In the genomic region with DNA sequence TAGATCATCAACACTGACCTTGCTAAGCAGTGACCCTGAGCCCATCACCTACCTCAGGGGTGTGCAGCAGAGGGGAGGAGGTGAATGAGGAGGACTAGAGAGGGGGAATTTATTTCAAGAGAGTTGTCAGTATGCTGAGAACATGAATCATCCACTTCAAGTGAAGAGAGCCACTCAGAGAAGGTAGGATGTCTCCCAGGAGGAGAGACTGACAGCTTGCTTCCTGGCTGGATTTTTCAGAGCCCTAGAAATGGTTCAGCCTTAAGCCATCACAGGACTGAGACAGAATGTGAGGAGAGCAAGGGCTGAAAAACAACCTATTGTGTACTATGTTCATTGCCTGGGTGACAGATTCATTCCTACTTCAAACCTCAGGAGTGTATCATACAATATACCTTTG, we compare ENCODE assay signal across 16 cellular contexts. TPM values are rescaled to one million over a fixed set of nuclear protein-coding genes. Genes with fewer than 3 reads are reported as not detected.
DNase-seq lines count a peak whose midpoint lies in the region; ATAC-seq and TF ChIP-seq lines count a peak whose summit lies in the region.
"Had no signal": no experiment of that assay in that cellular context is flagged by ENCODE, and none has a peak within 500 bp of the region (broad histone marks: within the 10 kb centered on the region; RNA-seq: fewer than 3 reads in every experiment).

No MANE protein-coding gene starts in this region.

- no peaks in the 10 kb centered on the region for H4K20me1 ChIP-seq in SK-N-SH (ENCODE audit: insufficient read depth)

- DNase-seq in SK-N-SH, result no peak
- DNase-seq in NCI-H2029 treated with DMSO at 0.1 percent for 48 hours (lab: John Stamatoyannopoulos, UW), result peak; percentile 71
- no peak for DNase-seq in body of pancreas
- peak; percentile 57 for DNase-seq in renal cortical epithelial cell (ENCODE audit: low read depth)
- DNase-seq in stimulated activated CD4-positive, alpha-beta T cell treated with anti-CD3 and anti-CD28 coated beads, Interleukin-4, amount 100 ng/mL, for 24 hours, result no peak
- DNase-seq: activated CD4-positive, alpha-beta T cell treated with anti-CD3 and anti-CD28 coated beads for 48 hours; activated T-cell treated with anti-CD3 and anti-CD28 coated beads, Interleukin-2, amount 50 U/mL, for 24 hours; amniotic stem cell; dermis blood vessel endothelial cell; occipital lobe had no signal

- peaks cover 29% of the 10 kb centered on the region for H3F3A ChIP-seq in SK-N-SH (replicated peaks; ENCODE audit: insufficient read depth)

- intact Hi-C loops in body of pancreas (cut with DNase I), result no loop called here

- peaks cover 9 to 58% of the 10 kb centered on the region in 2 experiments for H3K4me1 ChIP-seq in SK-N-SH (ENCODE audit: control insufficient read depth in 1 of 2, insufficient read depth in 2 of 2, low read depth in 1 of 2, low read length in 1 of 2)
- peaks cover 98% of the 10 kb centered on the region for H3K4me1 ChIP-seq in body of pancreas

- H3K79me2 ChIP-seq in SK-N-SH (ENCODE audit: insufficient read depth), result no peaks in the 10 kb centered on the region

- CTCF ChIA-PET in SK-N-SH (lab: Yijun Ruan, JAX), result interaction anchor here (6.1 kb wide), 1 partner anchor 12 kb away, joined by 57 read pairs; no protein-coding TSS in a partner anchor

- H3K36me3 ChIP-seq in SK-N-SH (replicated peaks in 1 of 2; ENCODE audit: control insufficient read depth in 1 of 2, insufficient read depth in 2 of 2, low read length in 1 of 2) (no peaks in the 10 kb centered on the region), body of pancreas (replicated peaks in 1 of 2; ENCODE audit: insufficient read depth in 1 of 2, low read depth in 2 of 2) (no peaks in the 10 kb centered on the region)
- H3K36me3 ChIP-seq: HAP-1 had no signal

- H3K4me3 ChIP-seq in SK-N-SH (ENCODE audit: low read depth in 2 of 2, low read length in 1 of 2) (no peak overlapping the region), body of pancreas (no peak overlapping the region)
- H3K4me3 ChIP-seq: HAP-1, lung had no signal

- TF ChIP-seq CTCF in SK-N-SH (IDR thresholded peaks at IDR 0.05), result no peak
- TF ChIP-seq CTCF in body of pancreas (IDR thresholded peaks at IDR 0.05), result no peak

- no peak for TF ChIP-seq POLR2A in body of pancreas (IDR thresholded peaks at IDR 0.05)
- no peak for TF ChIP-seq POLR2A in GM18505 (IDR thresholded peaks at IDR 0.05; ENCODE audit: borderline replicate concordance, extremely low read depth, insufficient read depth, insufficient read length)

- H3K4me2 ChIP-seq in SK-N-SH, result no peak overlapping the region

- POLR2A ChIA-PET in SK-N-SH (lab: Yijun Ruan, JAX), result no interaction called here

- H3K27ac ChIP-seq in SK-N-SH (ENCODE audit: low read depth in 2 of 2, low read length in 1 of 2) (no peak overlapping the region), body of pancreas (peak overlapping the region; percentile 70 to 93 (median 83))
- H3K27ac ChIP-seq: RWPE1 had no signal

- no peak overlapping the region for H2AFZ ChIP-seq in SK-N-SH (ENCODE audit: low read depth)

- ATAC-seq in SK-N-SH treated with all-trans-retinoic acid at 6 μM for 48 hours (no peak), body of pancreas (no peak), GM18505 (IDR thresholded peaks at IDR 0.05; ENCODE audit: unreplicated experiment) (no peak), GM18867 (IDR thresholded peaks at IDR 0.05; ENCODE audit: unreplicated experiment) (no peak)

- no peak overlapping the region for H3K9ac ChIP-seq in SK-N-SH

- no peak for TF ChIP-seq RAD21 in SK-N-SH (IDR thresholded peaks at IDR 0.05; ENCODE audit: low read length)

- H3K9me3 ChIP-seq in SK-N-SH, result no peaks in the 10 kb centered on the region
- no peaks in the 10 kb centered on the region for H3K9me3 ChIP-seq in body of pancreas
- H3K9me3 ChIP-seq: HAP-1 had no signal

- TF ChIP-seq EP300 in SK-N-SH (IDR thresholded peaks at IDR 0.05; ENCODE audit: borderline replicate concordance in 1 of 2, low read depth in 1 of 2, low read length in 1 of 2), result no peak

- no peaks in the 10 kb centered on the region for H3K27me3 ChIP-seq in SK-N-SH (ENCODE audit: insufficient read depth)
- no peaks in the 10 kb centered on the region for H3K27me3 ChIP-seq in body of pancreas

- no peaks in the 10 kb centered on the region for H3K9me2 ChIP-seq in SK-N-SH

TF ChIP-seq in SK-N-SH, 30 proteins besides CTCF, POLR2A, EP300 and RAD21:
- TF ChIP-seq SIN3A (IDR thresholded peaks at IDR 0.05; ENCODE audit: borderline replicate concordance, low read depth, low read length), result no peak
- no peak for TF ChIP-seq TAF1 (IDR thresholded peaks at IDR 0.05; ENCODE audit: borderline replicate concordance, low read depth, low read length)
- TF ChIP-seq FOXJ3 (CRISPR knock-in tag; IDR thresholded peaks at IDR 0.05), result no peak
- TF ChIP-seq CHD2 (IDR thresholded peaks at IDR 0.05; ENCODE audit: low read length, partially characterized antibody), result no peak
- TF ChIP-seq IRF3 (IDR thresholded peaks at IDR 0.05; ENCODE audit: low read depth, low read length), result no peak
- TF ChIP-seq ELF1 (IDR thresholded peaks at IDR 0.05), result no peak
- TF ChIP-seq, protein P1, sequence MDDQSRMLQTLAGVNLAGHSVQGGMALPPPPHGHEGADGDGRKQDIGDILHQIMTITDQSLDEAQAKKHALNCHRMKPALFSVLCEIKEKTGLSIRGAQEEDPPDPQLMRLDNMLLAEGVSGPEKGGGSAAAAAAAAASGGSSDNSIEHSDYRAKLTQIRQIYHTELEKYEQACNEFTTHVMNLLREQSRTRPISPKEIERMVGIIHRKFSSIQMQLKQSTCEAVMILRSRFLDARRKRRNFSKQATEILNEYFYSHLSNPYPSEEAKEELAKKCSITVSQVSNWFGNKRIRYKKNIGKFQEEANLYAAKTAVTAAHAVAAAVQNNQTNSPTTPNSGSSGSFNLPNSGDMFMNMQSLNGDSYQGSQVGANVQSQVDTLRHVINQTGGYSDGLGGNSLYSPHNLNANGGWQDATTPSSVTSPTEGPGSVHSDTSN (IDR thresholded peaks at IDR 0.05), result peak; percentile 55; the same call in 1 of the 2 replicates
TF ChIP-seq in SK-N-SH: peak in this region for 1.

TF ChIP-seq in SK-N-SH treated with all-trans-retinoic acid at 6 μM for 48 hours, 23 proteins besides CTCF, POLR2A, EP300 and RAD21:
- TF ChIP-seq ESRRG (CRISPR knock-in tag; IDR thresholded peaks at IDR 0.05) (no peak), TOX (CRISPR knock-in tag; IDR thresholded peaks at IDR 0.05; ENCODE audit: borderline replicate concordance) (no peak)

RNA-seq across cellular contexts. Expression of gene CCNL1, which starts 34.8 kb away (rescaled TPM):
- polyA plus RNA-seq in SK-N-SH (2012; rRNA removed), result 99.8 and 131 TPM in 2 replicates
- polyA plus RNA-seq in SK-N-SH (2012; cell fraction: cytosol; rRNA removed), result 27.3 and 29.6 TPM in 2 replicates
- polyA plus RNA-seq in SK-N-SH (2012; cell fraction: nucleus; rRNA removed), result 490 and 685 TPM in 2 replicates
- 100 to 1,000 TPM; 194 to 196 TPM for total RNA-seq in body of pancreas
- total RNA-seq in renal cortical epithelial cell, result 59.6 and 110 TPM in 2 replicates

Comparison
In these comparisons a context has a peak if more than half of its experiments do, and no peak if none do; other contexts are left out.
1. DNase-seq: peak in NCI-H2029 treated with DMSO at 0.1 percent for 48 hours (single experiment) and renal cortical epithelial cell (single experiment); none in SK-N-SH (single experiment), body of pancreas (0 of 4) and stimulated activated CD4-positive, alpha-beta T cell treated with anti-CD3 and anti-CD28 coated beads, Interleukin-4, amount 100 ng/mL, for 24 hours (single experiment).
2. H3K27ac ChIP-seq: peak in body of pancreas (4 of 4); none in SK-N-SH (0 of 2).